In genomic region chr12:27970981-27971489, GRCh38 we compare ENCODE assay signal across 9 cellular contexts. TPM values are rescaled to one million over a fixed set of nuclear protein-coding genes. Genes with fewer than 3 reads are reported as not detected.
DNase-seq lines count a peak whose midpoint lies in the region; ATAC-seq and TF ChIP-seq lines count a peak whose summit lies in the region.
"Had no signal": no experiment of that assay in that cellular context is flagged by ENCODE, and none has a peak within 500 bp of the region (broad histone marks: within the 10 kb centered on the region; RNA-seq: fewer than 3 reads in every experiment).

No MANE protein-coding gene starts in this region.

- H3K36me3 ChIP-seq in ascending aorta: no peaks in the 10 kb centered on the region
- no peaks in the 10 kb centered on the region for H3K36me3 ChIP-seq in iPS DF 6.9 (ENCODE audit: control insufficient read depth, insufficient read depth, low read length)
- H3K36me3 ChIP-seq in gastrocnemius medialis: no peaks in the 10 kb centered on the region

- WGBS in H9 (ENCODE audit: extremely low coverage, insufficient read length, low lambda C conversion rate): no CpG with 5 or more reads among the region's 18 CpGs
- no CpG with 5 or more reads among the region's 18 CpGs for WGBS in iPS DF 6.9 (ENCODE audit: insufficient coverage, insufficient read length)

- no peak overlapping the region for H4K5ac ChIP-seq in H9 (ENCODE audit: insufficient read length, low read depth, low read length)

- H3K27me3 Mint-ChIP-seq in H9 (ENCODE audit: low read depth): peaks cover 97% of the 10 kb centered on the region

- no peaks in the 10 kb centered on the region for H3K79me2 ChIP-seq in H9 (ENCODE audit: insufficient read depth, low read length)

- no peak overlapping the region for H2BK15ac ChIP-seq in H9 (ENCODE audit: low read depth, low read length)

- no peak overlapping the region for H4K8ac ChIP-seq in H9 (replicated peaks; ENCODE audit: insufficient read length, low read depth, low read length)

- H4K91ac ChIP-seq in H9 (ENCODE audit: insufficient read length, low read depth, low read length): no peak overlapping the region

- no peak overlapping the region for H3K23ac ChIP-seq in H9 (ENCODE audit: insufficient read length, low read depth, low read length)

- H2BK120ac ChIP-seq in H9 (ENCODE audit: low read depth, low read length, poor library complexity, severe bottlenecking): no peak overlapping the region

- H3K4me2 ChIP-seq in H9 (ENCODE audit: insufficient read depth, insufficient read length, low read length): peak overlapping the region; percentile 83
- H3K4me2 ChIP-seq: KMS-11 had no signal

- no peaks in the 10 kb centered on the region; a peak in 2 of 7 replicates for H3K36me3 Mint-ChIP-seq in H9 (ENCODE audit: insufficient read depth in 1 of 3, low read depth in 3 of 3)

- H3K9me3 ChIP-seq in H9 (ENCODE audit: control insufficient read depth, low read depth, low read length) (no peaks in the 10 kb centered on the region), ascending aorta (no peaks in the 10 kb centered on the region), iPS DF 6.9 (ENCODE audit: control insufficient read depth, insufficient read depth, low read length) (no peaks in the 10 kb centered on the region), gastrocnemius medialis (no peaks in the 10 kb centered on the region)

- in situ Hi-C loops in gastrocnemius medialis (cut with MboI; ENCODE audit: low sequenced_read_pairs in 4 of 4): no loop called here

- peaks cover 39% of the 10 kb centered on the region for H3K23me2 ChIP-seq in H9 (ENCODE audit: insufficient read length, low read depth, low read length, poor library complexity, severe bottlenecking)

- H3K9me3 Mint-ChIP-seq in H9: peaks cover 0 to 3% of the 10 kb centered on the region in 2 experiments; a peak in 2 of 5 replicates

- no peaks in the 10 kb centered on the region for H4K20me1 ChIP-seq in H9 (ENCODE audit: control insufficient read depth, insufficient read depth, insufficient read length)

- H3K18ac ChIP-seq in H9 (ENCODE audit: insufficient read length, low read depth, low read length): no peak overlapping the region

- no peak for ATAC-seq in gastrocnemius medialis
- ATAC-seq in GM18502 (IDR thresholded peaks at IDR 0.05; ENCODE audit: poor library complexity, unreplicated experiment): no peak
- ATAC-seq in GM21825 (IDR thresholded peaks at IDR 0.05; ENCODE audit: unreplicated experiment): no peak

- H2BK20ac ChIP-seq in H9 (ENCODE audit: low read depth, low read length, poor library complexity, severe bottlenecking): no peak overlapping the region

- peak overlapping the region; percentile 60 to 84 for H3K4me3 Mint-ChIP-seq in H9

- no peak overlapping the region for H2BK5ac ChIP-seq in H9 (ENCODE audit: insufficient read length, low read length)

- no peak for TF ChIP-seq POLR2A in gastrocnemius medialis (IDR thresholded peaks at IDR 0.05)

- TF ChIP-seq CTCF in H9 (conservative IDR thresholded peaks at IDR 0.05): no peak
- TF ChIP-seq CTCF in ascending aorta (IDR thresholded peaks at IDR 0.05): no peak
- no peak for TF ChIP-seq CTCF in gastrocnemius medialis (IDR thresholded peaks at IDR 0.05 in 4 of 5, conservative IDR thresholded peaks at IDR 0.05 in 1 of 5)

- H3K79me1 ChIP-seq in H9 (ENCODE audit: insufficient read depth, low read depth, low read length, poor library complexity, severe bottlenecking): no peaks in the 10 kb centered on the region

- peaks cover 2% of the 10 kb centered on the region for H3K4me1 ChIP-seq in H9 (ENCODE audit: insufficient read depth, low read length)
- H3K4me1 ChIP-seq in ascending aorta: peaks cover 0 to 18% of the 10 kb centered on the region in 2 donors
- H3K4me1 ChIP-seq in iPS DF 6.9 (ENCODE audit: control insufficient read depth, insufficient read depth, low read length): peaks cover 2% of the 10 kb centered on the region; the same call in 1 of the 2 replicates
- H3K4me1 ChIP-seq in gastrocnemius medialis: peaks cover 8 to 25% of the 10 kb centered on the region in 2 donors

- H3K27ac ChIP-seq in H9 (ENCODE audit: insufficient read length, low read depth, low read length) (no peak overlapping the region), ascending aorta (peak overlapping the region in 1 of 2 donors; percentile 81), iPS DF 6.9 (ENCODE audit: low read length) (no peak overlapping the region), gastrocnemius medialis (no peak overlapping the region)
- H3K27ac ChIP-seq: KMS-11 had no signal

- H2BK12ac ChIP-seq in H9 (ENCODE audit: insufficient read length, low read depth, low read length): no peak overlapping the region

- no peak overlapping the region for H2AFZ ChIP-seq in H9 (ENCODE audit: low read length)

- no peak overlapping the region; a peak in 1 of 7 replicates for H3K27ac Mint-ChIP-seq in H9

- H3K27me3 ChIP-seq in H9 (ENCODE audit: insufficient read depth, low read length): peaks cover 69% of the 10 kb centered on the region
- no peaks in the 10 kb centered on the region for H3K27me3 ChIP-seq in ascending aorta
- H3K27me3 ChIP-seq in iPS DF 6.9 (ENCODE audit: control insufficient read depth, insufficient read depth, low read length): peaks cover 60% of the 10 kb centered on the region
- peaks cover 52 to 74% (median 55%) of the 10 kb centered on the region in 3 donors for H3K27me3 ChIP-seq in gastrocnemius medialis

- H3K9ac ChIP-seq in H9 (ENCODE audit: extremely low read depth, insufficient read length, low read length): no peak overlapping the region
- H3K9ac ChIP-seq: KMS-11 had no signal

- intact Hi-C loops in ascending aorta (cut with DNase I) (loop anchor here (1.0 to 5.0 kb wide), 2 partner anchors 201 to 221 kb away; partner anchors contain the start of gene CCDC91), gastrocnemius medialis (cut with DNase I; ENCODE audit: low total_unique reads) (no loop called here)

- no peak overlapping the region for H2AK5ac ChIP-seq in H9 (ENCODE audit: insufficient read length, low read length)

- no peak overlapping the region for H3K56ac ChIP-seq in H9 (ENCODE audit: insufficient read length, low read depth, low read length)

- DNase-seq in H9 (peak; percentile 62), ascending aorta (ENCODE audit: low spot score in 2 of 2) (no peak), iPS DF 6.9 (ENCODE audit: low read depth, low spot score) (no peak), gastrocnemius medialis (no peak), NCI-H187 treated with DMSO at 0.1 percent for 48 hours (lab: John Stamatoyannopoulos, UW) (no peak), ureter (ENCODE audit: low spot score) (no peak)

- H3K4me3 ChIP-seq in ascending aorta: peak overlapping the region; percentile 64 to 81
- peak overlapping the region; percentile 39; the same call in 1 of the 2 replicates for H3K4me3 ChIP-seq in iPS DF 6.9 (ENCODE audit: low read length)
- peak overlapping the region; percentile 12 to 55 (median 40) for H3K4me3 ChIP-seq in gastrocnemius medialis

- H3K14ac ChIP-seq in H9 (ENCODE audit: insufficient read depth, low read length): no peak overlapping the region

- no peak overlapping the region for H3T11ph ChIP-seq in H9 (ENCODE audit: low read length)

- no peak overlapping the region for H3K4ac ChIP-seq in H9 (ENCODE audit: low read depth, low read length)

- H3K4me1 Mint-ChIP-seq in H9: peaks cover 52 to 62% of the 10 kb centered on the region in 2 experiments

RNA-seq across cellular contexts. Expression of gene PTHLH, which starts 1.5 kb away (rescaled TPM):
- total RNA-seq in H9 (2021) (0.35 and 0.39 TPM in 2 replicates), ascending aorta (not detected), gastrocnemius medialis (under 1 TPM in 1 of 4 donors, not detected in 3; 0.26 TPM), ureter (0.86 TPM)
